In the genomic region with DNA sequence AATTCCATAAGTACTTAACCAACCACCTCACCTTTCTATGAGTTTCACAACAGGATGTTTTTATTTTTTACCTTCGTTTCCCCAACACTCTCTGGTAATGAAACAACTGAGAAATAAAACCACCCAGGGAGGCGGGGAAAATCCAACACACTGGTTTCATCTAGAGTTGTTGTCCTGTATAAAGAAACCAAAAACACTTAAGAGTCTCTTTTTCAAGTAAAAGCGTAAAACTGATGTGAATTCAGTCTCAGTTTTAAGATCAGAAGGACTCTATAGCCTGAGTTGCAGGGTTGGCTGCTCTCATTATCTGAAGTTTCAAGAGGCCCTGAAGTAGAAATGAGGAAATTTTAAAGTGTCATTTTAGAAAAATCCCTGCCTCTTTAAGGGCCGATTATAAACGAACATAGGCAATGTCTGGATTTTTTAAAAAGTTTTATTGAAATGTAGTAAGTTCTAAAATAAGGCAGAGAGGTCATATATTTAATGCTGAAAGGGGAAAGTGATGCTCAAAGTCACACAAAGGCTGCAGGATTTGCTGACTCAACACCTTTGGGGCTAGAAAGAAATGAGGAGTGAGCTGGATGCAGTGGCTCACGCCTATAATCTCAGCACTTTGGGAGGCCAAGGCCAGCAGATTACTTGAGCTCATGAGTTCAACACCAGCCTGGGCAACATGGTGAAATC, we compare ENCODE assay signal across 13 cellular contexts. TPM values are rescaled to one million over a fixed set of nuclear protein-coding genes. Genes with fewer than 3 reads are reported as not detected.
DNase-seq lines count a peak whose midpoint lies in the region; ATAC-seq and TF ChIP-seq lines count a peak whose summit lies in the region.
"Had no signal": no experiment of that assay in that cellular context is flagged by ENCODE, and none has a peak within 500 bp of the region (broad histone marks: within the 10 kb centered on the region; RNA-seq: fewer than 3 reads in every experiment).

No MANE protein-coding gene starts in this region.

- TF ChIP-seq CTCF in 22Rv1 (IDR thresholded peaks at IDR 0.05) (no peak), breast epithelium (IDR thresholded peaks at IDR 0.05) (no peak), dorsolateral prefrontal cortex (IDR thresholded peaks at IDR 0.05 in 54 of 56, conservative IDR thresholded peaks at IDR 0.05 in 2 of 56; ENCODE audit: low read depth in 1 of 56, partially characterized antibody in 56 of 56) (no peak)

- H3K27ac ChIP-seq in 22Rv1 (peak overlapping the region; percentile 39), breast epithelium (no peak overlapping the region), dorsolateral prefrontal cortex (no peak overlapping the region)
- H3K27ac ChIP-seq: BLaER1 had no signal

- H3K27me3 ChIP-seq in breast epithelium (no peaks in the 10 kb centered on the region), dorsolateral prefrontal cortex (no peaks in the 10 kb centered on the region)
- H3K27me3 ChIP-seq: BLaER1 had no signal

- DNase-seq in breast epithelium (ENCODE audit: low spot score in 2 of 2) (no peak), NCI-H2227 (lab: John Stamatoyannopoulos, UW; ENCODE audit: unreplicated experiment) (no peak), dorsolateral prefrontal cortex (no peak)

- no peak overlapping the region for H3K4me3 Mint-ChIP-seq in activated naive CD8-positive, alpha-beta T cell

- intact Hi-C loops in breast epithelium (cut with DNase I; ENCODE audit: low total_unique reads) (no loop called here), dorsolateral prefrontal cortex (cut with DNase I) (loop anchor here in 1 of 2 donors (10.0 kb wide), 2 partner anchors 45 to 215 kb away; a partner anchor contains a TSS)

- H3K27me3 Mint-ChIP-seq in activated naive CD8-positive, alpha-beta T cell, result no peaks in the 10 kb centered on the region

- TF ChIP-seq POLR2A in breast epithelium (IDR thresholded peaks at IDR 0.05), result no peak

- peaks cover 11% of the 10 kb centered on the region for H3K36me3 Mint-ChIP-seq in activated naive CD8-positive, alpha-beta T cell

- ATAC-seq in GM18870 (IDR thresholded peaks at IDR 0.05; ENCODE audit: unreplicated experiment) (peak; percentile 69), HG03097 (IDR thresholded peaks at IDR 0.05; ENCODE audit: low FRiP score, unreplicated experiment) (peak; percentile 57), GM19397 (IDR thresholded peaks at IDR 0.05; ENCODE audit: unreplicated experiment) (no peak)

- H3K4me1 Mint-ChIP-seq in activated naive CD8-positive, alpha-beta T cell (ENCODE audit: low read depth), result peaks cover 15% of the 10 kb centered on the region

- H3K4me3 ChIP-seq in breast epithelium (no peak overlapping the region), dorsolateral prefrontal cortex (no peak overlapping the region)
- H3K4me3 ChIP-seq: BLaER1, smooth muscle cell had no signal

- peak overlapping the region; percentile 77 for H3K27ac Mint-ChIP-seq in activated naive CD8-positive, alpha-beta T cell

- H3K4me1 ChIP-seq in breast epithelium, result no peaks in the 10 kb centered on the region
- H3K4me1 ChIP-seq: BLaER1 had no signal

- no peaks in the 10 kb centered on the region for H3K9me3 ChIP-seq in breast epithelium
- H3K9me3 ChIP-seq: BLaER1 had no signal

- no peaks in the 10 kb centered on the region for H3K36me3 ChIP-seq in breast epithelium

- no peaks in the 10 kb centered on the region for H3K9me3 Mint-ChIP-seq in activated naive CD8-positive, alpha-beta T cell (ENCODE audit: low read depth)

RNA-seq across cellular contexts. Expression of a gene that starts 27.2 kb away (rescaled TPM):
- total RNA-seq in breast epithelium (not detected), dorsolateral prefrontal cortex (1 to 10 TPM in 1 of 120 experiments, not detected in 119; 2.2 TPM)
- total RNA-seq: endothelial cell of umbilical vein, NCI-H460, smooth muscle cell, subcutaneous adipose tissue had no signal

RNA-seq across cellular contexts. Expression of a gene that starts 46.7 kb away (rescaled TPM):
- 100 to 1,000 TPM in 1 of 3 donors, 10 to 100 TPM in 2; 52.2 to 103 (median 91.0) TPM for total RNA-seq in breast epithelium
- 100 to 1,000 TPM in 69 of 120 experiments, 10 to 100 TPM in 51; 65.0 to 180 (median 103) TPM for total RNA-seq in dorsolateral prefrontal cortex
